8 cellular contexts compared by ENCODE assay signal in genomic region chr6:31970604-31971271, GRCh38. TPM values are rescaled to one million over a fixed set of nuclear protein-coding genes. Genes with fewer than 3 reads are reported as not detected.
DNase-seq lines count a peak whose midpoint lies in the region; ATAC-seq and TF ChIP-seq lines count a peak whose summit lies in the region.

No MANE protein-coding gene starts in this region.

- H3K27me3 Mint-ChIP-seq in progenitor cell of endocrine pancreas, result no peaks in the 10 kb centered on the region

- peaks cover 5% of the 10 kb centered on the region for H3K4me1 ChIP-seq in endocrine pancreas (ENCODE audit: control insufficient read depth, insufficient read depth, low read length)

- TF ChIP-seq CTCF in progenitor cell of endocrine pancreas (IDR thresholded peaks at IDR 0.05; ENCODE audit: unreplicated experiment), result no peak

- DNase-seq in NCI-H345 (lab: John Stamatoyannopoulos, UW) (peak; percentile 34), NCI-H345 treated with DMSO at 0.1 percent for 48 hours (lab: John Stamatoyannopoulos, UW; ENCODE audit: unreplicated experiment) (no peak), progenitor cell of endocrine pancreas (ENCODE audit: low spot score, unreplicated experiment) (no peak), middle frontal gyrus (ENCODE audit: extremely low spot score, low spot score) (no peak), dedifferentiated amniotic fluid mesenchymal stem cell (ENCODE audit: extremely low spot score) (no peak)

- peaks cover 12% of the 10 kb centered on the region for H3K4me1 Mint-ChIP-seq in progenitor cell of endocrine pancreas (ENCODE audit: low read depth)

- no peak for ATAC-seq in GM18868 (IDR thresholded peaks at IDR 0.05; ENCODE audit: unreplicated experiment)

- H3K9me3 ChIP-seq in endocrine pancreas (ENCODE audit: control insufficient read depth, low read length), result no peaks in the 10 kb centered on the region

- peaks cover 7% of the 10 kb centered on the region for H3K36me3 ChIP-seq in endocrine pancreas (ENCODE audit: control insufficient read depth, insufficient read depth, low read length)

- H3K36me3 Mint-ChIP-seq in progenitor cell of endocrine pancreas (ENCODE audit: insufficient read depth), result peaks cover 21% of the 10 kb centered on the region

- peak overlapping the region; percentile 69 for H3K4me3 ChIP-seq in endocrine pancreas (ENCODE audit: control insufficient read depth, insufficient read depth, low read length)

- no peaks in the 10 kb centered on the region for H3K27me3 ChIP-seq in endocrine pancreas (ENCODE audit: control insufficient read depth, insufficient read depth, low read length)

- peak overlapping the region; percentile 80 for H3K9ac ChIP-seq in endocrine pancreas (ENCODE audit: control insufficient read depth, insufficient read depth, low read length)

- no peaks in the 10 kb centered on the region for H3K9me3 Mint-ChIP-seq in progenitor cell of endocrine pancreas (ENCODE audit: low read depth)

- peak overlapping the region; percentile 100 for H3K27ac Mint-ChIP-seq in progenitor cell of endocrine pancreas

- peak overlapping the region; percentile 95 for H3K4me3 Mint-ChIP-seq in progenitor cell of endocrine pancreas (ENCODE audit: low read depth)

TF ChIP-seq in PFSK-1, 5 proteins besides CTCF, POLR2A, EP300 and RAD21:
- TF ChIP-seq FOXP2 (optimal IDR thresholded peaks at IDR 0.05; ENCODE audit: borderline replicate concordance, extremely low read depth, extremely low read length, insufficient read depth) (no peak), TAF1 (IDR thresholded peaks at IDR 0.05; ENCODE audit: borderline replicate concordance, insufficient read depth, low read length) (peak; percentile 5; the same call in 1 of the 2 replicates), REST (IDR thresholded peaks at IDR 0.05; ENCODE audit: insufficient read depth in 1 of 2, low read depth in 2 of 2, low read length in 2 of 2) (no peak), POLR2AphosphoS5 (IDR thresholded peaks at IDR 0.05; ENCODE audit: low read depth, low read length) (peak; percentile 67), SIN3A (IDR thresholded peaks at IDR 0.05; ENCODE audit: borderline replicate concordance, insufficient read depth, low read length) (no peak)

RNA-seq across cellular contexts. Expression of gene DXO, which starts 1.2 kb away (rescaled TPM):
- polyA plus RNA-seq in PFSK-1 (2012; ENCODE audit: insufficient read length, low read depth), result 31.7 TPM
- 26.3 and 29.4 TPM in 2 replicates for total RNA-seq in progenitor cell of endocrine pancreas

RNA-seq across cellular contexts. Expression of gene C4A, which starts 11.1 kb away (rescaled TPM):
- polyA plus RNA-seq in PFSK-1 (2012; ENCODE audit: insufficient read length, low read depth), result 44.6 TPM
- total RNA-seq in progenitor cell of endocrine pancreas, result 13.1 and 14.1 TPM in 2 replicates

RNA-seq across cellular contexts. Expression of gene SKIC2, which starts 11.8 kb away (rescaled TPM):
- polyA plus RNA-seq in PFSK-1 (2012; ENCODE audit: insufficient read length, low read depth), result 104 TPM
- total RNA-seq in progenitor cell of endocrine pancreas, result 97.9 and 103 TPM in 2 replicates

RNA-seq across cellular contexts. Expression of gene NELFE, which starts 12.0 kb away (rescaled TPM):
- polyA plus RNA-seq in PFSK-1 (2012; ENCODE audit: insufficient read length, low read depth), result 225 TPM
- total RNA-seq in progenitor cell of endocrine pancreas, result 67.2 and 71.8 TPM in 2 replicates

RNA-seq across cellular contexts. Expression of gene CFB, which starts 24.8 kb away (rescaled TPM):
- polyA plus RNA-seq in PFSK-1 (2012; ENCODE audit: insufficient read length, low read depth), result 1.8 TPM
- total RNA-seq in progenitor cell of endocrine pancreas, result 3.9 and 4.7 TPM in 2 replicates
